In the genomic region with DNA sequence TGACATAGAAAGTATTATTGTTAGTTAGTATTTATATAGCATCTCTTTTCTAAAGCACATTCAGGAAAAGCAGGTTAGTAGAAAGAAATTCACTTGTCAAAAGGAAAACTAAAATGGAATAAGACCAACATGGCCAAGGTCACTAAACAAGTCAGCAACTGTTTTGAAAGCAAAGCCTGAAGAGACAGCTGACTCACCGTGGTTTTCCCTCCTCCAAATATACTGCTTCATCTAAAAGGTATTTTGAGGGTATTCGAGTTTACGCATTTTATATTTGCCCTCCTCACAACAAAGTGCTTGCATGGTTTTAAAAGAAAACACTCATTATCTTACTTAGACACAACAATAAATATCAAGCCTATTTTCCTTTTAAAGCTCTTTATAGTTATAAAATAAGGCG, we compare ENCODE assay signal across 17 cellular contexts. TPM values are rescaled to one million over a fixed set of nuclear protein-coding genes. Genes with fewer than 3 reads are reported as not detected.
DNase-seq lines count a peak whose midpoint lies in the region; FAIRE-seq and TF ChIP-seq lines count a peak whose summit lies in the region.
"Had no signal": no experiment of that assay in that cellular context is flagged by ENCODE, and none has a peak within 500 bp of the region (broad histone marks: within the 10 kb centered on the region; RNA-seq: fewer than 3 reads in every experiment).

No MANE protein-coding gene starts in this region.

- H3K36me3 ChIP-seq in smooth muscle cell (ENCODE audit: low read depth) = no peaks in the 10 kb centered on the region

- no peaks in the 10 kb centered on the region for H3K9me3 Mint-ChIP-seq in chondrocyte (ENCODE audit: low read depth)
- H3K9me3 Mint-ChIP-seq: activated CD4-positive, alpha-beta T cell treated with anti-CD3 and anti-CD28 coated beads, Interleukin-2, amount 10 ng/mL, durations not matched to agents 24 days and 14 days; dendritic cell treated with granulocyte-macrophage colony-stimulating factor and Interleukin-4, amounts not matched to agents 40 ng/mL and 50 ng/mL, for 4 days; memory B cell had no signal

- no peak overlapping the region for H3K27ac Mint-ChIP-seq in chondrocyte (ENCODE audit: unreplicated experiment)
- H3K27ac Mint-ChIP-seq: activated CD4-positive, alpha-beta T cell treated with anti-CD3 and anti-CD28 coated beads, Interleukin-2, amount 10 ng/mL, durations not matched to agents 24 days and 14 days; dendritic cell treated with granulocyte-macrophage colony-stimulating factor and Interleukin-4, amounts not matched to agents 40 ng/mL and 50 ng/mL, for 4 days; memory B cell had no signal

- no peak overlapping the region for H3K4me3 Mint-ChIP-seq in chondrocyte (ENCODE audit: unreplicated experiment)
- H3K4me3 Mint-ChIP-seq: activated CD4-positive, alpha-beta T cell treated with anti-CD3 and anti-CD28 coated beads, Interleukin-2, amount 10 ng/mL, durations not matched to agents 24 days and 14 days; dendritic cell treated with granulocyte-macrophage colony-stimulating factor and Interleukin-4, amounts not matched to agents 40 ng/mL and 50 ng/mL, for 4 days; memory B cell had no signal

- WGBS in smooth muscle cell (ENCODE audit: low lambda C conversion rate) = 29% methylated on average over 4 of the region's 4 CpGs

- no peak overlapping the region for H2AFZ ChIP-seq in smooth muscle cell (ENCODE audit: low read depth)

- no peaks in the 10 kb centered on the region for H4K20me1 ChIP-seq in smooth muscle cell (ENCODE audit: low read depth)

- no peaks in the 10 kb centered on the region for H3K9me3 ChIP-seq in smooth muscle cell (replicated peaks; ENCODE audit: low read depth)

- no peak overlapping the region for H3K4me3 ChIP-seq in smooth muscle cell

- TF ChIP-seq CTCF in smooth muscle cell (IDR thresholded peaks at IDR 0.05; ENCODE audit: borderline replicate concordance, insufficient read depth, poor library complexity, severe bottlenecking) (no peak), chondrocyte (IDR thresholded peaks at IDR 0.05) (no peak)

- H3K27me3 ChIP-seq in smooth muscle cell (ENCODE audit: low read depth) = no peaks in the 10 kb centered on the region

- peak; percentile 44 for DNase-seq in DMS53 (lab: John Stamatoyannopoulos, UW)
- no peak for DNase-seq in DMS53 treated with DMSO at 0.1 percent for 48 hours (lab: John Stamatoyannopoulos, UW; ENCODE audit: unreplicated experiment)
- peak; percentile 54 for DNase-seq in SW480 (ENCODE audit: low spot score)
- DNase-seq in fibroblast of peridontal ligament (ENCODE audit: extremely low read depth) = peak; percentile 63
- DNase-seq in smooth muscle cell (lab: John Stamatoyannopoulos, UW; ENCODE audit: unreplicated experiment) = no peak
- DNase-seq in chondrocyte (ENCODE audit: low spot score) = no peak
- DNase-seq in NCI-H1092 treated with DMSO at 0.1 percent for 48 hours (lab: John Stamatoyannopoulos, UW) = no peak
- DNase-seq in RCC 7860 (ENCODE audit: low spot score) = no peak
- DNase-seq: activated CD4-positive, alpha-beta T cell treated with anti-CD3 and anti-CD28 coated beads, Interleukin-2, amount 10 ng/mL, durations not matched to agents 24 days and 14 days; activated gamma-delta T cell treated with Interleukin-2 at 50 U/mL for 16 hours; DMS79 treated with DMSO at 0.1 percent for 48 hours; head of caudate nucleus had no signal

- no peaks in the 10 kb centered on the region for H3K79me2 ChIP-seq in smooth muscle cell (ENCODE audit: low read depth)

- peak overlapping the region; percentile 33 for H3K4me2 ChIP-seq in smooth muscle cell

- H3K36me3 Mint-ChIP-seq in chondrocyte (ENCODE audit: low read depth) = no peaks in the 10 kb centered on the region
- H3K36me3 Mint-ChIP-seq: memory B cell had no signal

- H3K9ac ChIP-seq in smooth muscle cell (ENCODE audit: low read depth) = no peak overlapping the region

- H3K4me1 ChIP-seq in smooth muscle cell (ENCODE audit: low read depth) = peaks cover 29% of the 10 kb centered on the region

- H3K27me3 Mint-ChIP-seq in chondrocyte (ENCODE audit: low read depth) = peaks cover 32% of the 10 kb centered on the region
- H3K27me3 Mint-ChIP-seq: dendritic cell treated with granulocyte-macrophage colony-stimulating factor and Interleukin-4, amounts not matched to agents 40 ng/mL and 50 ng/mL, for 4 days; memory B cell had no signal

- peaks cover 12% of the 10 kb centered on the region for H3K4me1 Mint-ChIP-seq in chondrocyte (ENCODE audit: low read depth)
- H3K4me1 Mint-ChIP-seq: activated CD4-positive, alpha-beta T cell treated with anti-CD3 and anti-CD28 coated beads, Interleukin-2, amount 10 ng/mL, durations not matched to agents 24 days and 14 days; memory B cell had no signal

- no peaks in the 10 kb centered on the region for H3F3A ChIP-seq in smooth muscle cell (ENCODE audit: low read depth)

- no peak for FAIRE-seq in RCC 7860 (lab: Jason Lieb, UNC)
- FAIRE-seq: GM18507 had no signal

- peak overlapping the region; percentile 56 for H3K27ac ChIP-seq in smooth muscle cell (ENCODE audit: low read depth)
- H3K27ac ChIP-seq: 22Rv1, HL-60 had no signal

RNA-seq across cellular contexts. Expression of gene ZNF385B, which starts 24.0 kb away (rescaled TPM):
- 2.5 and 3.2 TPM in 2 replicates for total RNA-seq in smooth muscle cell
- 1.4 and 2.6 TPM in 2 replicates for polyA plus RNA-seq in smooth muscle cell
- total RNA-seq in chondrocyte = 0.25 to 0.56 TPM (median 0.41 TPM) in 3 replicates
- total RNA-seq: activated CD4-positive, alpha-beta T cell treated with anti-CD3 and anti-CD28 coated beads, Interleukin-2, amount 10 ng/mL, durations not matched to agents 24 days and 14 days had no signal

Comparison
In these comparisons a context has a peak if more than half of its experiments do, and no peak if none do; other contexts are left out.
1. DNase-seq: peak in DMS53 (single experiment), SW480 (single experiment) and fibroblast of peridontal ligament (single experiment); none in DMS53 treated with DMSO at 0.1 percent for 48 hours (single experiment), smooth muscle cell (single experiment), chondrocyte (single experiment), NCI-H1092 treated with DMSO at 0.1 percent for 48 hours (single experiment) and RCC 7860 (single experiment).